Comparison of ENCODE assay signal across 8 cellular contexts in genomic region chr20:35953411-35954199, GRCh38. TPM values are rescaled to one million over a fixed set of nuclear protein-coding genes. Genes with fewer than 3 reads are reported as not detected.
DNase-seq lines count a peak whose midpoint lies in the region; ATAC-seq, FAIRE-seq and TF ChIP-seq lines count a peak whose summit lies in the region.

No MANE protein-coding gene starts in this region.

- H3K36me3 ChIP-seq in pancreas, result no peaks in the 10 kb centered on the region

- DNase-seq in SK-MEL-5 (ENCODE audit: low read depth, low spot score) (peak; percentile 25), glomerular visceral epithelial cell (ENCODE audit: extremely low spot score) (peak; percentile 48), pancreas (peak; percentile 44 to 88 (median 65)), type B pancreatic cell (ENCODE audit: extremely low spot score, unreplicated experiment) (peak; percentile 77)
- DNase-seq in activated naive CD4-positive, alpha-beta T cell treated with anti-CD3 and anti-CD28 coated beads, Interleukin-2, amount 10 ng/mL, durations not matched to agents 7 days and 5 days, result peak; percentile 87

- 0 to 1% methylated on average over 60 to 64 of the region's 64 CpGs for WGBS in pancreas, 2 donors

- CTCF ChIA-PET in activated naive CD4-positive, alpha-beta T cell treated with anti-CD3 and anti-CD28 coated beads, Interleukin-2, amount 10 ng/mL, durations not matched to agents 7 days and 5 days (lab: Charles Lee), result interaction anchor here (0.6 to 2.6 kb wide), 19 partner anchors 10 to 461 kb away, joined by 3 to 21 read pairs (median 3); partner anchors contain the start of gene RBM39

- no peak for FAIRE-seq in pancreas (lab: Jason Lieb, UNC)

- in situ Hi-C loops in SK-MEL-5 (cut with HindIII; ENCODE audit: low pct_unique_long_range_greater_than_20kb, low sequenced_read_pairs), result no loop called here

- peaks cover 15% of the 10 kb centered on the region for H3K36me3 Mint-ChIP-seq in activated naive CD4-positive, alpha-beta T cell treated with anti-CD3 and anti-CD28 coated beads, Interleukin-2, amount 10 ng/mL, durations not matched to agents 7 days and 5 days
- peaks cover 17% of the 10 kb centered on the region for H3K36me3 Mint-ChIP-seq in type B pancreatic cell

- H3K9me3 ChIP-seq in pancreas, result no peaks in the 10 kb centered on the region

- no peaks in the 10 kb centered on the region for H3K9me3 Mint-ChIP-seq in activated naive CD4-positive, alpha-beta T cell treated with anti-CD3 and anti-CD28 coated beads, Interleukin-2, amount 10 ng/mL, durations not matched to agents 7 days and 5 days
- H3K9me3 Mint-ChIP-seq in type B pancreatic cell, result peaks cover 5% of the 10 kb centered on the region

- no peaks in the 10 kb centered on the region for H3K27me3 ChIP-seq in pancreas

- H3K27ac Mint-ChIP-seq in activated naive CD4-positive, alpha-beta T cell treated with anti-CD3 and anti-CD28 coated beads, Interleukin-2, amount 10 ng/mL, durations not matched to agents 7 days and 5 days, result peak overlapping the region; percentile 99
- peak overlapping the region; percentile 99 for H3K27ac Mint-ChIP-seq in type B pancreatic cell

- peak overlapping the region; percentile 73 to 99 (median 97) for H3K4me3 ChIP-seq in pancreas

- ATAC-seq in GM18867 (IDR thresholded peaks at IDR 0.05; ENCODE audit: unreplicated experiment) (peak; percentile 19), HG03139 (IDR thresholded peaks at IDR 0.05; ENCODE audit: unreplicated experiment) (peak; percentile 20), pancreas (peak; percentile 35 to 61 (median 48))

- H3K27me3 Mint-ChIP-seq in activated naive CD4-positive, alpha-beta T cell treated with anti-CD3 and anti-CD28 coated beads, Interleukin-2, amount 10 ng/mL, durations not matched to agents 7 days and 5 days, result peaks cover 7% of the 10 kb centered on the region
- no peaks in the 10 kb centered on the region for H3K27me3 Mint-ChIP-seq in type B pancreatic cell

- intact Hi-C loops in pancreas (cut with DNase I), result no loop called here

- TF ChIP-seq CTCF in 22Rv1 (IDR thresholded peaks at IDR 0.05) (no peak), pancreas (IDR thresholded peaks at IDR 0.05) (no peak), type B pancreatic cell (conservative IDR thresholded peaks at IDR 0.05) (no peak)

- peaks cover 9 to 19% (median 9%) of the 10 kb centered on the region in 3 donors for H3K4me1 ChIP-seq in pancreas

- peak overlapping the region; percentile 98 for H3K4me3 Mint-ChIP-seq in activated naive CD4-positive, alpha-beta T cell treated with anti-CD3 and anti-CD28 coated beads, Interleukin-2, amount 10 ng/mL, durations not matched to agents 7 days and 5 days
- peak overlapping the region; percentile 100 for H3K4me3 Mint-ChIP-seq in type B pancreatic cell

- H3K27ac ChIP-seq in 22Rv1 (peak overlapping the region; percentile 100), pancreas (peak overlapping the region; percentile 97 to 99 (median 98))

- H3K4me1 Mint-ChIP-seq in activated naive CD4-positive, alpha-beta T cell treated with anti-CD3 and anti-CD28 coated beads, Interleukin-2, amount 10 ng/mL, durations not matched to agents 7 days and 5 days, result peaks cover 28% of the 10 kb centered on the region
- H3K4me1 Mint-ChIP-seq in type B pancreatic cell (ENCODE audit: unreplicated experiment), result peaks cover 9% of the 10 kb centered on the region

RNA-seq across cellular contexts. Expression of gene SCAND1, which starts 0.7 kb away (rescaled TPM):
- total RNA-seq in SK-MEL-5 (2014; rRNA removed; shearing (Covaris generic)), result 56.8 and 65.0 TPM in 2 replicates
- 74.7 and 116 TPM in 2 replicates for polyA plus RNA-seq in SK-MEL-5 (2015; cell fraction: cytosol; rRNA removed)
- polyA plus RNA-seq in SK-MEL-5 (2015; cell fraction: nucleus; rRNA removed), result 4.0 and 21.7 TPM in 2 replicates
- 10 to 100 TPM; 24.2 to 43.6 (median 36.5) TPM for total RNA-seq in pancreas
- 100 to 1,000 TPM; 103 to 224 TPM for polyA plus RNA-seq in pancreas
- total RNA-seq in type B pancreatic cell (ENCODE audit: low replicate concordance), result 71.6 and 76.3 TPM in 2 replicates

RNA-seq across cellular contexts. Expression of gene CNBD2, which starts 14.8 kb away (rescaled TPM):
- 4.1 and 7.4 TPM in 2 replicates for total RNA-seq in SK-MEL-5 (2014; rRNA removed; shearing (Covaris generic))
- polyA plus RNA-seq in SK-MEL-5 (2015; cell fraction: cytosol; rRNA removed), result 3.3 and 7.0 TPM in 2 replicates
- polyA plus RNA-seq in SK-MEL-5 (2015; cell fraction: nucleus; rRNA removed), result 16.1 and 18.4 TPM in 2 replicates
- total RNA-seq in pancreas (1 to 10 TPM; 2.2 to 4.7 (median 2.7) TPM), type B pancreatic cell (ENCODE audit: low replicate concordance) (5.7 and 7.4 TPM in 2 replicates)
- polyA plus RNA-seq in pancreas, result 10 to 100 TPM; 10.9 to 23.8 TPM

Comparison
In these comparisons a context has a peak if more than half of its experiments do, and no peak if none do; other contexts are left out.
1. Peak in every context shown above with its lines: DNase-seq, ATAC-seq, H3K4me3 ChIP-seq and H3K27ac ChIP-seq.
2. DNase-seq: peak in every context shown above with its lines; median percentile 87 in activated naive CD4-positive, alpha-beta T cell treated with anti-CD3 and anti-CD28 coated beads, Interleukin-2, amount 10 ng/mL, durations not matched to agents 7 days and 5 days; 77 in type B pancreatic cell; 65 in pancreas; 48 in glomerular visceral epithelial cell; 25 in SK-MEL-5.